In genomic region chr9:114652776-114653555, GRCh38 we compare ENCODE assay signal across 10 cellular contexts. TPM values are rescaled to one million over a fixed set of nuclear protein-coding genes. Genes with fewer than 3 reads are reported as not detected.
DNase-seq lines count a peak whose midpoint lies in the region; ATAC-seq and TF ChIP-seq lines count a peak whose summit lies in the region.
"Had no signal": no experiment of that assay in that cellular context is flagged by ENCODE, and none has a peak within 500 bp of the region (broad histone marks: within the 10 kb centered on the region; RNA-seq: fewer than 3 reads in every experiment).

No MANE protein-coding gene starts in this region.

- H3K4me3 ChIP-seq in GM23338: no peak overlapping the region

- H3K79me2 ChIP-seq in GM23338 (replicated peaks; ENCODE audit: insufficient read depth): no peaks in the 10 kb centered on the region

- H3K36me3 ChIP-seq in GM23338 (ENCODE audit: insufficient read depth): no peaks in the 10 kb centered on the region

- POLR2A ChIA-PET in CD4-positive, alpha-beta T cell (lab: Charles Lee): interaction anchor here (0.7 to 3.9 kb wide), 23 partner anchors 9 to 312 kb away, joined by 3 to 56 read pairs (median 4); partner anchors contain the start of genes AKNA, ATP6V1G1 and TMEM268

- no peaks in the 10 kb centered on the region for H3K9me3 ChIP-seq in CD4-positive, alpha-beta T cell (ENCODE audit: control insufficient read depth, low read length)

- H3K27ac ChIP-seq in CD4-positive, alpha-beta T cell (ENCODE audit: low read depth, low read length): no peak overlapping the region
- H3K27ac ChIP-seq in GM23338 (ENCODE audit: low read depth) (no peak overlapping the region), VCaP (peak overlapping the region; percentile 48)

- H3K27me3 Mint-ChIP-seq in CD4-positive, alpha-beta T cell: no peaks in the 10 kb centered on the region
- H3K27me3 Mint-ChIP-seq in GM23338 (ENCODE audit: insufficient read depth, low read depth, poor library complexity): peaks cover 2% of the 10 kb centered on the region

- intact Hi-C loops in CD4-positive, alpha-beta T cell (cut with DNase I, micrococcal nuclease): loop anchor here (1.0 to 5.0 kb wide), 9 partner anchors 41 to 314 kb away; partner anchors contain the start of genes TMEM268 (in 2 of the 2) and WHRN (in 1 of the 2)

- no peaks in the 10 kb centered on the region for H3K27me3 ChIP-seq in CD4-positive, alpha-beta T cell (ENCODE audit: control insufficient read depth, insufficient read depth, low read length)
- H3K27me3 ChIP-seq in GM23338 (ENCODE audit: insufficient read depth): no peaks in the 10 kb centered on the region

- ATAC-seq in CD4-positive, alpha-beta T cell (ENCODE audit: poor library complexity): peak; percentile 43
- peak; percentile 30; the same call in 2 of the 3 replicates for ATAC-seq in GM23338

- no peak overlapping the region for H2AFZ ChIP-seq in GM23338

- H3K9me2 ChIP-seq in GM23338 (ENCODE audit: insufficient read depth): no peaks in the 10 kb centered on the region

- no peak overlapping the region for H3K4me3 Mint-ChIP-seq in CD4-positive, alpha-beta T cell
- no peak overlapping the region for H3K4me3 Mint-ChIP-seq in GM23338
- H3K4me3 Mint-ChIP-seq: neural crest cell had no signal

- CTCF ChIA-PET in CD4-positive, alpha-beta T cell (lab: Charles Lee): interaction anchor here (0.5 to 4.5 kb wide), 40 partner anchors 11 to 367 kb away, joined by 3 to 76 read pairs (median 5); partner anchors contain the start of genes AKNA, ATP6V1G1, TEX48 and TMEM268

- peaks cover 21% of the 10 kb centered on the region for H3K4me1 Mint-ChIP-seq in CD4-positive, alpha-beta T cell (ENCODE audit: low read depth)
- H3K4me1 Mint-ChIP-seq in GM23338: peaks cover 12% of the 10 kb centered on the region
- H3K4me1 Mint-ChIP-seq: neural crest cell had no signal

- H3K27ac Mint-ChIP-seq in CD4-positive, alpha-beta T cell: peak overlapping the region; percentile 30
- no peak overlapping the region for H3K27ac Mint-ChIP-seq in GM23338

- no peak for DNase-seq in CD4-positive, alpha-beta T cell
- DNase-seq in GM23338 (ENCODE audit: low spot score) (no peak), kidney tubule cell (ENCODE audit: low spot score) (peak; percentile 51), SIG-M5 (lab: John Stamatoyannopoulos, UW) (no peak), NCI-H774 (lab: John Stamatoyannopoulos, UW) (no peak), GM13976 (ENCODE audit: low spot score) (no peak), NCI-H524 (lab: John Stamatoyannopoulos, UW) (no peak)

- H3K4me1 ChIP-seq in GM23338 (ENCODE audit: insufficient read depth): peaks cover 4% of the 10 kb centered on the region; the same call in 1 of the 2 replicates

- no peaks in the 10 kb centered on the region; the same call in 1 of the 2 replicates for H4K20me1 ChIP-seq in GM23338 (replicated peaks; ENCODE audit: insufficient read depth)

- H3K4me2 ChIP-seq in GM23338: no peak overlapping the region

- peaks cover 16% of the 10 kb centered on the region for H3K36me3 Mint-ChIP-seq in CD4-positive, alpha-beta T cell (ENCODE audit: low read depth)
- peaks cover 3% of the 10 kb centered on the region; the same call in 1 of the 3 replicates for H3K36me3 Mint-ChIP-seq in GM23338 (ENCODE audit: low read depth)

- H3F3A ChIP-seq in GM23338 (replicated peaks; ENCODE audit: low read depth): no peaks in the 10 kb centered on the region

- TF ChIP-seq CTCF in CD4-positive, alpha-beta T cell (IDR thresholded peaks at IDR 0.05): no peak
- no peak for TF ChIP-seq CTCF in GM23338 (conservative IDR thresholded peaks at IDR 0.05; ENCODE audit: low read depth in 2 of 2)
- no peak for TF ChIP-seq CTCF in VCaP (conservative IDR thresholded peaks at IDR 0.05)
- TF ChIP-seq CTCF in GM13976 (IDR thresholded peaks at IDR 0.05; ENCODE audit: borderline replicate concordance, control extremely low read depth, extremely low read depth, insufficient read depth, missing control alignments): no peak

- no peaks in the 10 kb centered on the region for H3K9me3 Mint-ChIP-seq in CD4-positive, alpha-beta T cell
- no peaks in the 10 kb centered on the region for H3K9me3 Mint-ChIP-seq in GM23338
- H3K9me3 Mint-ChIP-seq: neural crest cell had no signal

- in situ Hi-C loops in GM13976 (cut with MboI; ENCODE audit: low sequenced_read_pairs, unreplicated experiment): loop anchor here (10.0 kb wide), 1 partner anchor 238 kb away; no protein-coding TSS in a partner anchor

TF ChIP-seq in GM23338, 12 proteins besides CTCF, POLR2A, EP300 and RAD21:
- no peak for TF ChIP-seq ETS1 (IDR thresholded peaks at IDR 0.05)
- no peak for TF ChIP-seq CREB1 (CRISPR knock-in tag; IDR thresholded peaks at IDR 0.05; ENCODE audit: low read depth)
- TF ChIP-seq EZH2phosphoT487 (IDR thresholded peaks at IDR 0.05; ENCODE audit: unreplicated experiment): no peak

RNA-seq across cellular contexts. Expression of gene TEX53, which starts 4.6 kb away (rescaled TPM):
- not detected for total RNA-seq in CD4-positive, alpha-beta T cell
- not detected in 2 replicates for total RNA-seq in GM23338 (2014; rRNA removed; shearing (Covaris generic))
- polyA plus RNA-seq in GM23338 (2016; fragmentation: Nextera tagmentation; extraction: Ambion mirVana): not detected in 2 replicates
- total RNA-seq: neural crest cell, Right ventricle myocardium inferior had no signal

RNA-seq across cellular contexts. Expression of gene TEX48, which starts 29.0 kb away (rescaled TPM):
- not detected for total RNA-seq in CD4-positive, alpha-beta T cell
- not detected in 2 replicates for total RNA-seq in GM23338 (2014; rRNA removed; shearing (Covaris generic))
- polyA plus RNA-seq in GM23338 (2016; fragmentation: Nextera tagmentation; extraction: Ambion mirVana): not detected in 2 replicates
- total RNA-seq: neural crest cell, Right ventricle myocardium inferior had no signal

RNA-seq across cellular contexts. Expression of gene TMEM268, which starts 41.9 kb away (rescaled TPM):
- 1 to 10 TPM; 8.1 to 9.8 TPM for total RNA-seq in CD4-positive, alpha-beta T cell
- total RNA-seq in GM23338 (2014; rRNA removed; shearing (Covaris generic)): 10.0 and 13.6 TPM in 2 replicates
- 2.1 and 2.8 TPM in 2 replicates for polyA plus RNA-seq in GM23338 (2016; fragmentation: Nextera tagmentation; extraction: Ambion mirVana)
